Comparison of ENCODE assay signal across 27 cellular contexts in genomic region chr14:58598028-58598850, GRCh38. TPM values are rescaled to one million over a fixed set of nuclear protein-coding genes. Genes with fewer than 3 reads are reported as not detected.
A peak's percentile ranks its signal among the peaks of the same experiment; 100 is the strongest.
DNase-seq lines count a peak whose midpoint lies in the region; ATAC-seq and FAIRE-seq lines count a peak whose summit lies in the region.
"Had no signal": no experiment of that assay in that cellular context is flagged by ENCODE, and none has a peak within 500 bp of the region (broad histone marks: within the 10 kb centered on the region; RNA-seq: fewer than 3 reads in every experiment).

No MANE protein-coding gene starts in this region.

- ATAC-seq in T-cell (replicated peaks in 1 of 4) (peak; percentile 91 to 98 (median 96)), GM19023 (IDR thresholded peaks at IDR 0.05; ENCODE audit: unreplicated experiment) (no peak)
- ATAC-seq: K562, pancreas had no signal

- no peak overlapping the region for H3K27ac Mint-ChIP-seq in activated naive CD8-positive, alpha-beta T cell
- no peak overlapping the region for H3K27ac Mint-ChIP-seq in activated naive CD8-positive, alpha-beta T cell treated with anti-CD3 and anti-CD28 coated beads for 36 hours
- H3K27ac Mint-ChIP-seq in T-cell: peak overlapping the region; percentile 52 to 71
- H3K27ac Mint-ChIP-seq: CD14-positive monocyte, nephron had no signal

- no peaks in the 10 kb centered on the region for H3K36me3 Mint-ChIP-seq in activated naive CD8-positive, alpha-beta T cell
- H3K36me3 Mint-ChIP-seq in activated naive CD8-positive, alpha-beta T cell treated with anti-CD3 and anti-CD28 coated beads for 36 hours: no peaks in the 10 kb centered on the region
- H3K36me3 Mint-ChIP-seq in T-cell: no peaks in the 10 kb centered on the region
- H3K36me3 Mint-ChIP-seq: CD14-positive monocyte had no signal

- H3K4me1 Mint-ChIP-seq in activated naive CD8-positive, alpha-beta T cell (ENCODE audit: low read depth): peaks cover 34% of the 10 kb centered on the region
- H3K4me1 Mint-ChIP-seq in activated naive CD8-positive, alpha-beta T cell treated with anti-CD3 and anti-CD28 coated beads for 36 hours: peaks cover 20% of the 10 kb centered on the region
- peaks cover 36 to 51% (median 43%) of the 10 kb centered on the region in 3 donors for H3K4me1 Mint-ChIP-seq in T-cell
- H3K4me1 Mint-ChIP-seq: CD14-positive monocyte; central memory CD8-positive, alpha-beta T cell; nephron had no signal

- peak; percentile 55 for FAIRE-seq in urothelium cell line (lab: Jason Lieb, UNC)
- FAIRE-seq: K562, pancreas had no signal

- no peak for DNase-seq in activated naive CD8-positive, alpha-beta T cell treated with anti-CD3 and anti-CD28 coated beads for 36 hours
- DNase-seq in T-cell: peak in 13 of 34 experiments; percentile 6 to 37 (median 13)
- peak in 15 of 61 donors; percentile 2 to 66 (median 21) for DNase-seq in caudate nucleus (lab: John Stamatoyannopoulos, UW)
- DNase-seq in urothelium cell line (ENCODE audit: low spot score): no peak
- no peak for DNase-seq in HPDE6-E6E7 (ENCODE audit: extremely low spot score)
- DNase-seq in NCI-H226: no peak
- DNase-seq: aorta; DMS 273 treated with DMSO at 0.1 percent for 48 hours; islet precursor cell; midbrain; MM.1S; NCI-H1417; NCI-H2081; NCI-H345; NCI-H774; pancreas; stimulated activated CD4-positive, alpha-beta T cell treated with anti-CD3 and anti-CD28 coated beads, Interleukin-12 subunit alpha, Interleukin-12 subunit beta, amount 100 ng/mL, for 4 hours; stimulated activated naive CD4-positive, alpha-beta T cell treated with Interleukin-2 at 50 U/mL for 16 hours; T-helper 9 cell; thyroid gland had no signal

- POLR2A ChIA-PET in T-cell (lab: Charles Lee): interaction anchor here in 1 of 2 donors (0.5 to 0.6 kb wide), 3 partner anchors 97 to 359 kb away, joined by 3 to 4 read pairs (median 3); no protein-coding TSS in a partner anchor

- H3K4me3 Mint-ChIP-seq in activated naive CD8-positive, alpha-beta T cell: peak overlapping the region; percentile 63
- H3K4me3 Mint-ChIP-seq in activated naive CD8-positive, alpha-beta T cell treated with anti-CD3 and anti-CD28 coated beads for 36 hours: no peak overlapping the region
- peak overlapping the region in 1 of 3 donors; percentile 62 for H3K4me3 Mint-ChIP-seq in T-cell
- H3K4me3 Mint-ChIP-seq: CD14-positive monocyte; central memory CD8-positive, alpha-beta T cell; nephron had no signal

- H3K27ac ChIP-seq in caudate nucleus (ENCODE audit: low read depth, low read length): peak overlapping the region; percentile 69
- H3K27ac ChIP-seq: pancreas, right atrium auricular region, thyroid gland had no signal

- H3K27me3 Mint-ChIP-seq in activated naive CD8-positive, alpha-beta T cell: peaks cover 14% of the 10 kb centered on the region
- H3K27me3 Mint-ChIP-seq in activated naive CD8-positive, alpha-beta T cell treated with anti-CD3 and anti-CD28 coated beads for 36 hours: peaks cover 30% of the 10 kb centered on the region
- H3K27me3 Mint-ChIP-seq in T-cell: peaks cover 0 to 7% of the 10 kb centered on the region in 2 donors
- H3K27me3 Mint-ChIP-seq: central memory CD8-positive, alpha-beta T cell had no signal

- no peaks in the 10 kb centered on the region for H3K9me3 Mint-ChIP-seq in activated naive CD8-positive, alpha-beta T cell (ENCODE audit: low read depth)
- H3K9me3 Mint-ChIP-seq in activated naive CD8-positive, alpha-beta T cell treated with anti-CD3 and anti-CD28 coated beads for 36 hours: no peaks in the 10 kb centered on the region
- no peaks in the 10 kb centered on the region for H3K9me3 Mint-ChIP-seq in T-cell
- H3K9me3 Mint-ChIP-seq: central memory CD8-positive, alpha-beta T cell; nephron had no signal

- CTCF ChIA-PET in T-cell (lab: Charles Lee): interaction anchor here (0.5 to 0.7 kb wide), 2 partner anchors 285 to 632 kb away, joined by 3 to 4 read pairs; no protein-coding TSS in a partner anchor

RNA-seq across cellular contexts. Expression of gene DACT1, which starts 39.5 kb away (rescaled TPM):
- total RNA-seq in activated naive CD8-positive, alpha-beta T cell treated with anti-CD3 and anti-CD28 coated beads for 36 hours: 1 to 10 TPM; 1.0 to 1.2 TPM
- total RNA-seq in T-cell: 10 to 100 TPM in 3 of 5 donors, 1 to 10 TPM in 2; 5.6 to 35.9 (median 10.0) TPM

Comparison
In these comparisons a context has a peak if more than half of its experiments do, and no peak if none do; other contexts are left out.
1. H3K27ac Mint-ChIP-seq: peak in T-cell (2 of 2); none in activated naive CD8-positive, alpha-beta T cell (single experiment) and activated naive CD8-positive, alpha-beta T cell treated with anti-CD3 and anti-CD28 coated beads for 36 hours (single experiment).